Comparison of ENCODE assay signal across 8 cellular contexts in the genomic region with DNA sequence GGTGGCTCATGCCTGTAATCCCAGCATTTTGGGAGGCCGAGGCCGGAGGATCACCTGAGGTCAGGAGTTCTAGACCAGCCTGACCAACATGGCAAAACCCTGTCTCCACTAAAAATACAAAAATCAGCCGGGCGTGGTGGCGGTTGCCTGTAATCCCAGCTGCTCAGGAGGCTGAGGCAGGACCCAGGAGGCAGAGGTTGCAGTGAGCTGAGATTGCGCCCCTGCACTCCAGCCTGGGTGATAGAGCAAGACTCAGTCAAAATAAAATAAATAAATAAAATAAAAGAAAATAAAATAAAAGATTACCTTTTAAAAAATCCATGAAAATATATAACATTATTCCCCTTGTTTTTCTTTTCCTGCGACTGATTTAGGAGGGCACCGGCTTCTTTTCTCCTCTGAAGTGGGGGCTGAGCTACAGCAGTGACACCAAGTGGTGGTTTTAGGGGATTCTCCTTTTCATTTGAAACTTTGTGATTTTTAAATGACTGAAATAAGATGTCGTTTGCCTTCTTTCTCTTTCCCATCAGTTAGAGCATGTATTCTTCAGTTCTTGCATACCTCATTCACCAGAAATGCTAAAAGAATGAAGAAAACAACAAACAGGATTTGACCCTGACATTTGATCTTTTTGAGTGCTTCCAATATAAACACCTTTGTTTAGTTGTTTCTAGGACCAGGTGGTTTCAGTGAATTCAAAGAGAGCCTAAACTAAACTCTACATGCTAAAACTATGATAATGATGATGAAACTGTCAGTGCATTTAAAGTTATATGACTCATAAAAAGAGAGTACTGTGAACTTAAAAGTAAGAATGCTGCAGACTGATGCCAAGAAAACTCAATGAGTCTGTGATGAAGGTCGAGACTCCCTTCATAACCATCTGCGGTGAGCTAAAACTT. TPM values are rescaled to one million over a fixed set of nuclear protein-coding genes. Genes with fewer than 3 reads are reported as not detected.
DNase-seq lines count a peak whose midpoint lies in the region; ATAC-seq, FAIRE-seq and TF ChIP-seq lines count a peak whose summit lies in the region.

No MANE protein-coding gene starts in this region.

- H3K56ac ChIP-seq in mesendoderm (ENCODE audit: low read length), result no peak overlapping the region

- ATAC-seq in GM21360 (IDR thresholded peaks at IDR 0.05; ENCODE audit: unreplicated experiment) (peak; percentile 62), HG03571 (IDR thresholded peaks at IDR 0.05; ENCODE audit: unreplicated experiment) (no peak)

- H3K27me3 ChIP-seq in bronchial epithelial cell (ENCODE audit: control insufficient read depth, insufficient read depth, low read length) (no peaks in the 10 kb centered on the region), mesendoderm (ENCODE audit: insufficient read depth, low read length, poor library complexity) (no peaks in the 10 kb centered on the region)

- H3K79me2 ChIP-seq in mesendoderm (ENCODE audit: control insufficient read depth, insufficient read depth, low read length), result no peaks in the 10 kb centered on the region

- H2AK5ac ChIP-seq in mesendoderm (ENCODE audit: low read length), result no peak overlapping the region

- no peak overlapping the region for H3K4me2 ChIP-seq in mesendoderm (ENCODE audit: low read length)

- no peak overlapping the region for H3K23ac ChIP-seq in mesendoderm (ENCODE audit: low read length)

- no peaks in the 10 kb centered on the region for H3K4me1 ChIP-seq in mesendoderm (ENCODE audit: control insufficient read depth, low read depth, low read length)

- no peak overlapping the region for H3K9ac ChIP-seq in mesendoderm (ENCODE audit: low read length)

- no peaks in the 10 kb centered on the region for H3K36me3 ChIP-seq in bronchial epithelial cell (ENCODE audit: control insufficient read depth, insufficient read depth, low read length)
- H3K36me3 ChIP-seq in mesendoderm (ENCODE audit: control insufficient read depth, insufficient read depth, low read length), result no peaks in the 10 kb centered on the region

- no peak overlapping the region for H4K5ac ChIP-seq in mesendoderm (ENCODE audit: low read length)

- no peak overlapping the region for H2BK5ac ChIP-seq in mesendoderm (ENCODE audit: low read length)

- H2BK15ac ChIP-seq in mesendoderm (replicated peaks; ENCODE audit: low read depth), result no peak overlapping the region

- no peaks in the 10 kb centered on the region for H3K79me1 ChIP-seq in mesendoderm (ENCODE audit: low read length)

- no peak overlapping the region for H4K8ac ChIP-seq in mesendoderm (ENCODE audit: low read depth, low read length)

- no peak overlapping the region for H3K4me3 Mint-ChIP-seq in activated naive CD8-positive, alpha-beta T cell treated with anti-CD3 and anti-CD28 coated beads for 36 hours

- DNase-seq in NCI-H1694 treated with DMSO at 0.1 percent for 48 hours (lab: John Stamatoyannopoulos, UW) (peak; percentile 91), bronchial epithelial cell (ENCODE audit: low read depth) (peak; percentile 90), mesendoderm (peak; percentile 55), T-helper 1 cell (no peak)
- no peak for DNase-seq in activated naive CD8-positive, alpha-beta T cell treated with anti-CD3 and anti-CD28 coated beads for 36 hours

- TF ChIP-seq CTCF in 22Rv1 (IDR thresholded peaks at IDR 0.05), result peak; percentile 69
- TF ChIP-seq CTCF in bronchial epithelial cell (IDR thresholded peaks at IDR 0.05; ENCODE audit: insufficient read depth, low read length, severe bottlenecking), result peak; percentile 21

- H3K4ac ChIP-seq in mesendoderm (ENCODE audit: low read depth, low read length), result peak overlapping the region; percentile 31

- no CpG with 5 or more reads among the region's 11 CpGs for WGBS in mesendoderm (ENCODE audit: extremely low coverage, insufficient coverage, low lambda C conversion rate)

- H3K27ac Mint-ChIP-seq in activated naive CD8-positive, alpha-beta T cell treated with anti-CD3 and anti-CD28 coated beads for 36 hours, result no peak overlapping the region

- H3K27ac ChIP-seq in 22Rv1, result no peak overlapping the region
- no peak overlapping the region for H3K27ac ChIP-seq in mesendoderm (ENCODE audit: low read depth, low read length)

- FAIRE-seq in bronchial epithelial cell (lab: Jason Lieb, UNC), result no peak

- H3K9me3 Mint-ChIP-seq in activated naive CD8-positive, alpha-beta T cell treated with anti-CD3 and anti-CD28 coated beads for 36 hours, result no peaks in the 10 kb centered on the region

- H3K4me3 ChIP-seq in bronchial epithelial cell (ENCODE audit: low read depth, low read length), result no peak overlapping the region
- no peak overlapping the region for H3K4me3 ChIP-seq in mesendoderm (ENCODE audit: low read length)

- H3K4me1 Mint-ChIP-seq in activated naive CD8-positive, alpha-beta T cell treated with anti-CD3 and anti-CD28 coated beads for 36 hours, result no peaks in the 10 kb centered on the region

- no peak overlapping the region for H2BK120ac ChIP-seq in mesendoderm (ENCODE audit: low read depth, low read length)

- no peak overlapping the region for H3K18ac ChIP-seq in mesendoderm (ENCODE audit: low read length)

- peaks cover 13% of the 10 kb centered on the region for H3K27me3 Mint-ChIP-seq in activated naive CD8-positive, alpha-beta T cell treated with anti-CD3 and anti-CD28 coated beads for 36 hours

- H3K36me3 Mint-ChIP-seq in activated naive CD8-positive, alpha-beta T cell treated with anti-CD3 and anti-CD28 coated beads for 36 hours, result no peaks in the 10 kb centered on the region

RNA-seq across cellular contexts. Expression of gene PKP2, which starts 22.6 kb away (rescaled TPM):
- total RNA-seq in bronchial epithelial cell, result 53.9 and 74.5 TPM in 2 replicates
- 25.5 TPM for polyA plus RNA-seq in mesendoderm (2013, experiment 1 of 2)
- 26.6 TPM for polyA plus RNA-seq in mesendoderm (2013, experiment 2 of 2)
- total RNA-seq in activated naive CD8-positive, alpha-beta T cell treated with anti-CD3 and anti-CD28 coated beads for 36 hours, result under 1 TPM; 0.18 to 0.60 TPM

Comparison
In these comparisons a context has a peak if more than half of its experiments do, and no peak if none do; other contexts are left out.
1. DNase-seq: peak in NCI-H1694 treated with DMSO at 0.1 percent for 48 hours (single experiment), bronchial epithelial cell (single experiment) and mesendoderm (single experiment); none in T-helper 1 cell (0 of 5) and activated naive CD8-positive, alpha-beta T cell treated with anti-CD3 and anti-CD28 coated beads for 36 hours (single experiment).
2. RNA of gene PKP2, which starts 22.6 kb away (total RNA-seq): 53.9 to 74.5 TPM in bronchial epithelial cell; 0.18 to 0.60 TPM in activated naive CD8-positive, alpha-beta T cell treated with anti-CD3 and anti-CD28 coated beads for 36 hours; every median in the first group is over 10 times any median in the second.